In the genomic region with DNA sequence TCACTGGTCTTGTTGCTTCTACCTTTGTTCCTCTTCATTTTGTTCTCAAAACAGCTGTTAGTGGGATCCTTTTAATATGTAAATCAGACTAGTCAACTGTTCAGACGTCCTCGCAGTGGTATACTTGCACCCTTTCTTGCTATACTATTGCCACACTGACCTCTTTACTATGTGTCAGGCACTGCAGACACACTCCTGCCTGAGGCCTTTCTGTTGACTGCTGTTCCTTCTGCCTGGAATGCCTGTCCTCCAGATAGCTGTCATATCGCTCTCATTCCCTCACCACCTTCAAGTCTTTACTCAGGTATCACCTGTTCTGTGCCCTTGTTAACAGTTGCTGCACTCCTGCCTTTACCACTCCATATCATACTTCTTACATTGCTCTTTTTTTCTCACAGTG, we compare ENCODE assay signal across 1 cellular context.
TF ChIP-seq lines count a peak whose summit lies in the region.

No MANE protein-coding gene starts in this region.

TF ChIP-seq in GM23338, 12 proteins besides CTCF, POLR2A, EP300 and RAD21 (continued from another document):
- TF ChIP-seq ZNF462 (CRISPR knock-in tag; IDR thresholded peaks at IDR 0.05) = no peak
- TF ChIP-seq JUNB (IDR thresholded peaks at IDR 0.05; ENCODE audit: unreplicated experiment) = no peak
- TF ChIP-seq EZH2 (IDR thresholded peaks at IDR 0.05; ENCODE audit: low read depth, unreplicated experiment) = no peak
